Comparison of ENCODE assay signal across 1 cellular context in the genomic region with DNA sequence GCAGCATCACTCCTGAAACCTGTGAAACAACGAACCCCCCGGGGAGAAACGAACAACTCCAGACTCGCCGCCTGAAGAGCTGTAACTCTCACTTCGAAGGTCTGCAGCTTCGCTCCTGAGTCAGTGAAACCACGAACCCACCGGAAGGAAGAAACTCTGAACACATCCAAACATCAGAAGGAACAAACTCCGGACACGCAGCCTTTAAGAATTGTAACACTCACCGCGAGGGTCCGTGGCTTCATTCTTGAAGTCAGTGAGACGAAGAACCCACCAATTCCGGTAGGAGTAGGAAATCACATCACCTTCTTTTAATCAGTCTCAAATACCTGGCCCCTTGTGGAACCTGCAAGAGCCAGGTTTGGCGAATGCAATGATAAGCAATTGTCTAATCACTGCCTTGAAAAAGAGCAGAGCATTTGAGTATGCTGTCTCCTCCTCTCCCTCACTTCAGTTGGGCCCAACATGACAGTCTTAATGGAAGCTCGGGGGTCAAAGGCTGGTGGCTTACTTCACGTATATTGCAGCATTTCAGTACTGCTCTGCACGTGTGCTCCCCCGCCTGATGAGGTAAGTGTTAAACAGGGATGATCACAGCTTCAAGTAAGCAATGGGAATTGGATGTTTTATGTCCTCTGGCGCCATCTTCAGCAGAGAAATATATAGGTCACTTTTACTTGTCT.
TF ChIP-seq lines count a peak whose summit lies in the region.

No MANE protein-coding gene starts in this region.

TF ChIP-seq in GM12878, 131 proteins besides CTCF, POLR2A, EP300 and RAD21 (continued from another document):
- TF ChIP-seq ZNF687 (IDR thresholded peaks at IDR 0.05), result 0 out of 2 replicates have a peak, but pooled peaks have one; percentile 19
- TF ChIP-seq IRF4 (IDR thresholded peaks at IDR 0.05; ENCODE audit: low read depth, low read length), result peak; percentile 54; the same call in 1 of the 2 replicates
- TF ChIP-seq HCFC1 (IDR thresholded peaks at IDR 0.05; ENCODE audit: low read length), result 0 out of 2 replicates have a peak, but pooled peaks have one; percentile 11
- TF ChIP-seq RBBP5 (conservative IDR thresholded peaks at IDR 0.05), result no peak
- peak; percentile 71 for TF ChIP-seq JUNB (IDR thresholded peaks at IDR 0.05)
- TF ChIP-seq RB1 (IDR thresholded peaks at IDR 0.05; ENCODE audit: borderline replicate concordance), result 0 out of 2 replicates have a peak, but pooled peaks have one; percentile 45
- peak; percentile 67 for TF ChIP-seq RAD51 (IDR thresholded peaks at IDR 0.05)
- TF ChIP-seq SREBF2 (IDR thresholded peaks at IDR 0.05; ENCODE audit: low read length), result no peak
- 0 out of 2 replicates have a peak, but pooled peaks have one; percentile 58 for TF ChIP-seq NBN (IDR thresholded peaks at IDR 0.05)
- TF ChIP-seq, protein P1, sequence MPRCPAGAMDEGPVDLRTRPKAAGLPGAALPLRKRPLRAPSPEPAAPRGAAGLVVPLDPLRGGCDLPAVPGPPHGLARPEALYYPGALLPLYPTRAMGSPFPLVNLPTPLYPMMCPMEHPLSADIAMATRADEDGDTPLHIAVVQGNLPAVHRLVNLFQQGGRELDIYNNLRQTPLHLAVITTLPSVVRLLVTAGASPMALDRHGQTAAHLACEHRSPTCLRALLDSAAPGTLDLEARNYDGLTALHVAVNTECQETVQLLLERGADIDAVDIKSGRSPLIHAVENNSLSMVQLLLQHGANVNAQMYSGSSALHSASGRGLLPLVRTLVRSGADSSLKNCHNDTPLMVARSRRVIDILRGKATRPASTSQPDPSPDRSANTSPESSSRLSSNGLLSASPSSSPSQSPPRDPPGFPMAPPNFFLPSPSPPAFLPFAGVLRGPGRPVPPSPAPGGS (IDR thresholded peaks at IDR 0.05; ENCODE audit: borderline replicate concordance, insufficient read depth, low read depth, low read length, poor library complexity, severe bottlenecking), result no peak
- TF ChIP-seq SMAD1 (IDR thresholded peaks at IDR 0.05; ENCODE audit: low read depth, partially characterized antibody), result no peak
- peak; percentile 99 for TF ChIP-seq ATF7 (IDR thresholded peaks at IDR 0.05; ENCODE audit: low read depth)
- TF ChIP-seq SIX5 (IDR thresholded peaks at IDR 0.05; ENCODE audit: low read depth, low read length, severe bottlenecking), result no peak
- peak; percentile 86 for TF ChIP-seq MXI1 (IDR thresholded peaks at IDR 0.05; ENCODE audit: low read depth, low read length)
- peak; percentile 68 for TF ChIP-seq YY1 (IDR thresholded peaks at IDR 0.05; ENCODE audit: low read depth, low read length)
- peak; percentile 64 for TF ChIP-seq IKZF1 (conservative IDR thresholded peaks at IDR 0.05)
